ENCODE assay signal across 8 cellular contexts in the genomic region with DNA sequence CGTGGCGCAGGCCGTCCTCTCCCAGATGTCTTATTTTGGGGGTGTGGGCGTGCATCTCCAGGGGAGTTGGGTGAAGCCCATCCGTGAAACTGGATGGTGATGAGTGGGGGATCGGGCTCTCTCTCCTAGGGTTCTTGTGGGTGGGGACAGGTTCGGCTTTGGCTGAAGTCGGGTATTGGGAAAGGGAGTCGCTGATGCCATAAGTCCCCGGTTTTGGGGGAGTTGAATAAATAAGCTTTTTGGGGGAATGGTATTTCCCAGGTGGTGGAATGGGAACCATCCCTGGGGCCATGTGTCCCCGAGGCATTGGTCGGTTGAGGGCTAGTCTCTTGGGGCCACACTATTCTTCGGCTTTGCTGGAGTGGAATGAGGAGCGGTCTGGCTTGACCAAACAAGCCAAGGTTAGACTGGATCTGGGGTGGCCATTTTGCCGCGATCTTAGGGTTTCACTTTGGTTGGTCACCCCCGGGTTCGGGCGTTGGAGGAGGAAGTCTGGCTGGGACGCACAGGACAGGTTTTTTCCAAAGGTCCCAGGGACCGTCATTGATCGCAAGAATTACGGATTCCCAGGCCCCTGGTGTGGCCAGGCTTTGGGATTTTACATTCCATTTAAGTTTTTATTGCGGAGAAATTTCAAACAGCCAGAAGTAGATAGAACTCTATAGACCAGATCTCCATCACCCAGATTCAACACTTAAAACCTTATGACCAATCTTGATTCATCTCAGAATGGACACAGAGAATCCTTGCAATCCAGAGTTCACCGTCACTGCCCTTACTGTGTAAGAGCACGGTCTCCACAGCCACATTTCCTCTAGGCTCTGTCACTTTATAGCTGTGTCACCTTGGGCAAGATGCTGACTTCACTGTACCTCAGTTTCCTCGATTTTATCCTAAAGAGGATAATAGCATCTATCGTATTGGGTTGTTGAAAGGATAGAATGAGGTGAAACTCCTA. TPM values are rescaled to one million over a fixed set of nuclear protein-coding genes. Genes with fewer than 3 reads are reported as not detected.
DNase-seq lines count a peak whose midpoint lies in the region; ATAC-seq and TF ChIP-seq lines count a peak whose summit lies in the region.

No MANE protein-coding gene starts in this region.

- H3K27me3 Mint-ChIP-seq in IgD-negative memory B cell = peaks cover 6% of the 10 kb centered on the region

- H3K9me3 Mint-ChIP-seq in IgD-negative memory B cell = peaks cover 4 to 20% (median 10%) of the 10 kb centered on the region in 3 donors

- no peak for TF ChIP-seq POLR2A in suprapubic skin (IDR thresholded peaks at IDR 0.05)

- no peak for ATAC-seq in HG03565 (IDR thresholded peaks at IDR 0.05; ENCODE audit: unreplicated experiment)
- ATAC-seq in GM21515 (IDR thresholded peaks at IDR 0.05; ENCODE audit: unreplicated experiment) = no peak

- H3K27me3 ChIP-seq in kidney epithelial cell (ENCODE audit: control insufficient read depth, insufficient read depth, low read length) (no peaks in the 10 kb centered on the region), suprapubic skin (peaks cover 4% of the 10 kb centered on the region)

- peak overlapping the region; percentile 93 to 100 (median 99) for H3K4me3 Mint-ChIP-seq in IgD-negative memory B cell

- H3K36me3 Mint-ChIP-seq in IgD-negative memory B cell = peaks cover 7% of the 10 kb centered on the region

- H3K27ac Mint-ChIP-seq in IgD-negative memory B cell = peak overlapping the region; percentile 98 to 100 (median 99)

- DNase-seq in ELF-1 (ENCODE audit: low read depth, low spot score) (peak; percentile 32), astrocyte of the hippocampus (ENCODE audit: low read depth, low spot score) (peak; percentile 46), kidney epithelial cell (ENCODE audit: low read depth) (no peak), suprapubic skin (ENCODE audit: low spot score in 2 of 2) (peak in 1 of 2 donors; percentile 62), NAMALWA (ENCODE audit: low spot score) (no peak)

- H3K4me1 Mint-ChIP-seq in IgD-negative memory B cell = peaks cover 13 to 24% (median 13%) of the 10 kb centered on the region in 3 donors

- peaks cover 7% of the 10 kb centered on the region for H3K9me3 ChIP-seq in suprapubic skin

- peak overlapping the region; percentile 87 for H3K4me3 ChIP-seq in kidney epithelial cell (ENCODE audit: low read depth, low read length)
- peak overlapping the region; percentile 62 for H3K4me3 ChIP-seq in suprapubic skin

- TF ChIP-seq EP300 in suprapubic skin (IDR thresholded peaks at IDR 0.05) = no peak

- H3K27ac ChIP-seq in suprapubic skin = peak overlapping the region; percentile 93

- no peaks in the 10 kb centered on the region for H3K36me3 ChIP-seq in kidney epithelial cell (ENCODE audit: control insufficient read depth, insufficient read depth, low read length)
- H3K36me3 ChIP-seq in suprapubic skin = peaks cover 12% of the 10 kb centered on the region

- TF ChIP-seq CTCF in kidney epithelial cell (IDR thresholded peaks at IDR 0.05; ENCODE audit: insufficient read depth, low read length, poor library complexity, severe bottlenecking) (no peak), suprapubic skin (IDR thresholded peaks at IDR 0.05) (no peak)

- WGBS in suprapubic skin = 29% methylated on average over 28 of the region's 28 CpGs

- peaks cover 20% of the 10 kb centered on the region for H3K4me1 ChIP-seq in suprapubic skin

RNA-seq across cellular contexts. Expression of gene ZNF133, which starts 0.7 kb away (rescaled TPM):
- polyA plus RNA-seq in IgD-negative memory B cell = 9.0 TPM
- 10.0 and 10.8 TPM in 2 replicates for total RNA-seq in kidney epithelial cell
- 10 to 100 TPM; 14.7 to 37.3 (median 21.0) TPM for total RNA-seq in suprapubic skin

Comparison
In these comparisons a context has a peak if more than half of its experiments do, and no peak if none do; other contexts are left out.
1. DNase-seq: peak in ELF-1 (single experiment) and astrocyte of the hippocampus (single experiment); none in kidney epithelial cell (single experiment) and NAMALWA (single experiment).